Comparison of ENCODE assay signal across 1 cellular context in genomic region chr13:90713436-90714133, GRCh38.
TF ChIP-seq lines count a peak whose summit lies in the region.

No MANE protein-coding gene starts in this region.

TF ChIP-seq in SK-N-SH, 30 proteins besides CTCF, POLR2A, EP300 and RAD21 (continued from another document):
- TF ChIP-seq ZBTB33 (IDR thresholded peaks at IDR 0.05; ENCODE audit: borderline replicate concordance, low read depth): no peak
- peak; percentile 38; the same call in 1 of the 2 replicates for TF ChIP-seq RCOR1 (IDR thresholded peaks at IDR 0.05; ENCODE audit: low read length)
- peak; percentile 83 for TF ChIP-seq GATA2 (CRISPR knock-in tag; IDR thresholded peaks at IDR 0.05)
